Comparison of ENCODE assay signal across 6 cellular contexts in genomic region chr6:41942882-41943281, GRCh38. TPM values are rescaled to one million over a fixed set of nuclear protein-coding genes. Genes with fewer than 3 reads are reported as not detected.
DNase-seq lines count a peak whose midpoint lies in the region; FAIRE-seq and TF ChIP-seq lines count a peak whose summit lies in the region.
"Not testable (repeated sequence)": the region's sequence is repeated elsewhere in the genome, so short reads cannot be mapped to it uniquely, and the experiment has no call there.

No MANE protein-coding gene starts in this region.

- TF ChIP-seq CTCF in CD14-positive monocyte (IDR thresholded peaks at IDR 0.05); keratinocyte (optimal IDR thresholded peaks at IDR 0.05 in 1 of 3, IDR thresholded peaks at IDR 0.05 in 1 of 3, conservative IDR thresholded peaks at IDR 0.05 in 1 of 3; ENCODE audit: extremely low read depth in 1 of 3, insufficient read depth in 2 of 3, low read length in 3 of 3): not testable (repeated sequence)

- dilution Hi-C loops in keratinocyte (cut with MboI; ENCODE audit: extremely low pct_ligation_motif_present, low sequenced_read_pairs), result not testable (repeated sequence)

- H3K27me3 ChIP-seq in Karpas-422 (ENCODE audit: low read length); keratinocyte (ENCODE audit: control insufficient read depth, extremely low read depth, insufficient read depth, low read length): not testable (repeated sequence)

- H3K9me3 Mint-ChIP-seq in CD14-positive monocyte; activated CD4-positive, alpha-beta T cell treated with anti-CD3 and anti-CD28 coated beads, Interleukin-2, amount 10 ng/mL, durations not matched to agents 7 days and 5 days; activated naive CD8-positive, alpha-beta T cell treated with anti-CD3 and anti-CD28 coated beads for 36 hours; stimulated activated naive CD8-positive, alpha-beta T cell treated with anti-CD3 and anti-CD28 coated beads, Interleukin-15, Interleukin-2, amounts not matched to agents 100 ng/mL and 50 ng/mL, for 24 hours: not testable (repeated sequence)

- H3K4me2 ChIP-seq in Karpas-422 (ENCODE audit: low read depth, low read length, poor library complexity, severe bottlenecking), result peak overlapping the region; percentile 89
- peak overlapping the region; percentile 91 for H3K4me2 ChIP-seq in keratinocyte (ENCODE audit: control insufficient read depth, extremely low read depth, insufficient read depth, low read depth, low read length)

- H3K36me3 Mint-ChIP-seq in CD14-positive monocyte, result peaks cover 0 to 18% of the 10 kb centered on the region in 2 donors
- H3K36me3 Mint-ChIP-seq in activated CD4-positive, alpha-beta T cell treated with anti-CD3 and anti-CD28 coated beads, Interleukin-2, amount 10 ng/mL, durations not matched to agents 7 days and 5 days (ENCODE audit: low read depth), result peaks cover 40% of the 10 kb centered on the region
- H3K36me3 Mint-ChIP-seq in activated naive CD8-positive, alpha-beta T cell treated with anti-CD3 and anti-CD28 coated beads for 36 hours, result peaks cover 42% of the 10 kb centered on the region
- H3K36me3 Mint-ChIP-seq in stimulated activated naive CD8-positive, alpha-beta T cell treated with anti-CD3 and anti-CD28 coated beads, Interleukin-15, Interleukin-2, amounts not matched to agents 100 ng/mL and 50 ng/mL, for 24 hours (ENCODE audit: low read depth), result peaks cover 30% of the 10 kb centered on the region

- not testable (repeated sequence) for H3K9me3 ChIP-seq in Karpas-422 (ENCODE audit: low read length); keratinocyte (ENCODE audit: control insufficient read depth, low read depth, low read length)

- H4K20me1 ChIP-seq in Karpas-422 (ENCODE audit: insufficient read depth, low read depth, low read length), result 0 out of 2 replicates have a peak, but pooled peaks cover 11% of the 10 kb centered on the region
- not testable (repeated sequence) for H4K20me1 ChIP-seq in keratinocyte (ENCODE audit: control insufficient read depth, extremely low read depth, insufficient read depth, low read length)

- peaks cover 36% of the 10 kb centered on the region for H3K4me1 ChIP-seq in Karpas-422 (ENCODE audit: low read length)
- peaks cover 25% of the 10 kb centered on the region for H3K4me1 ChIP-seq in keratinocyte (ENCODE audit: control insufficient read depth, extremely low read depth, insufficient read depth, low read length)

- not testable (repeated sequence) for H3K9me2 ChIP-seq in Karpas-422 (replicated peaks; ENCODE audit: insufficient read depth, low read length)

- FAIRE-seq in keratinocyte (lab: Jason Lieb, UNC), result not testable (repeated sequence)

- not testable (repeated sequence) for H3K4me3 Mint-ChIP-seq in CD14-positive monocyte
- peak overlapping the region; percentile 81 for H3K4me3 Mint-ChIP-seq in activated CD4-positive, alpha-beta T cell treated with anti-CD3 and anti-CD28 coated beads, Interleukin-2, amount 10 ng/mL, durations not matched to agents 7 days and 5 days
- H3K4me3 Mint-ChIP-seq in activated naive CD8-positive, alpha-beta T cell treated with anti-CD3 and anti-CD28 coated beads for 36 hours, result peak overlapping the region; percentile 87
- H3K4me3 Mint-ChIP-seq in stimulated activated naive CD8-positive, alpha-beta T cell treated with anti-CD3 and anti-CD28 coated beads, Interleukin-15, Interleukin-2, amounts not matched to agents 100 ng/mL and 50 ng/mL, for 24 hours, result peak overlapping the region; percentile 87

- not testable (repeated sequence) for H3K4me3 ChIP-seq in Karpas-422 (ENCODE audit: low read length); keratinocyte (ENCODE audit: control insufficient read depth in 2 of 3, extremely low read depth in 1 of 3, insufficient read depth in 2 of 3, low read depth in 1 of 3, low read length in 3 of 3)

- not testable (repeated sequence) for H3K36me3 ChIP-seq in Karpas-422 (ENCODE audit: insufficient read depth, low read length); keratinocyte (ENCODE audit: control insufficient read depth in 2 of 2, extremely low read depth in 1 of 2, insufficient read depth in 2 of 2, low read length in 2 of 2)

- intact Hi-C loops in CD14-positive monocyte (cut with micrococcal nuclease), result not testable (repeated sequence)

- peaks cover 47% of the 10 kb centered on the region for H3K4me1 Mint-ChIP-seq in CD14-positive monocyte
- H3K4me1 Mint-ChIP-seq in activated CD4-positive, alpha-beta T cell treated with anti-CD3 and anti-CD28 coated beads, Interleukin-2, amount 10 ng/mL, durations not matched to agents 7 days and 5 days, result peaks cover 44% of the 10 kb centered on the region
- H3K4me1 Mint-ChIP-seq in activated naive CD8-positive, alpha-beta T cell treated with anti-CD3 and anti-CD28 coated beads for 36 hours, result peaks cover 47% of the 10 kb centered on the region
- H3K4me1 Mint-ChIP-seq in stimulated activated naive CD8-positive, alpha-beta T cell treated with anti-CD3 and anti-CD28 coated beads, Interleukin-15, Interleukin-2, amounts not matched to agents 100 ng/mL and 50 ng/mL, for 24 hours (ENCODE audit: low read depth), result peaks cover 78% of the 10 kb centered on the region

- not testable (repeated sequence) for H3K9ac ChIP-seq in Karpas-422 (ENCODE audit: low read length); keratinocyte (ENCODE audit: control insufficient read depth, extremely low read depth, insufficient read depth, low read length)

- POLR2A ChIA-PET in activated CD4-positive, alpha-beta T cell treated with anti-CD3 and anti-CD28 coated beads, Interleukin-2, amount 10 ng/mL, durations not matched to agents 7 days and 5 days (lab: Charles Lee), result not testable (repeated sequence)

- H3K27ac ChIP-seq in Karpas-422 (ENCODE audit: low read length); keratinocyte (ENCODE audit: control insufficient read depth, insufficient read depth, low read length): not testable (repeated sequence)

- H3K27ac Mint-ChIP-seq in CD14-positive monocyte, result peak overlapping the region in 6 of 7 donors; percentile 84 to 98 (median 95)
- H3K27ac Mint-ChIP-seq in activated CD4-positive, alpha-beta T cell treated with anti-CD3 and anti-CD28 coated beads, Interleukin-2, amount 10 ng/mL, durations not matched to agents 7 days and 5 days, result peak overlapping the region; percentile 87
- H3K27ac Mint-ChIP-seq in activated naive CD8-positive, alpha-beta T cell treated with anti-CD3 and anti-CD28 coated beads for 36 hours, result peak overlapping the region; percentile 93
- peak overlapping the region; percentile 95 for H3K27ac Mint-ChIP-seq in stimulated activated naive CD8-positive, alpha-beta T cell treated with anti-CD3 and anti-CD28 coated beads, Interleukin-15, Interleukin-2, amounts not matched to agents 100 ng/mL and 50 ng/mL, for 24 hours

- not testable (repeated sequence) for H3K9me1 ChIP-seq in keratinocyte (ENCODE audit: control insufficient read depth, extremely low read depth, insufficient read depth, low read length)

- peaks cover 34% of the 10 kb centered on the region for H3K79me2 ChIP-seq in Karpas-422 (ENCODE audit: low read length)
- peaks cover 29% of the 10 kb centered on the region for H3K79me2 ChIP-seq in keratinocyte (ENCODE audit: control insufficient read depth, insufficient read depth, low read length)

- H2AFZ ChIP-seq in Karpas-422 (ENCODE audit: low read length); keratinocyte (ENCODE audit: control insufficient read depth, low read length): not testable (repeated sequence)

- H3K27me3 Mint-ChIP-seq in CD14-positive monocyte (ENCODE audit: low read depth in 3 of 3); activated CD4-positive, alpha-beta T cell treated with anti-CD3 and anti-CD28 coated beads, Interleukin-2, amount 10 ng/mL, durations not matched to agents 7 days and 5 days; activated naive CD8-positive, alpha-beta T cell treated with anti-CD3 and anti-CD28 coated beads for 36 hours; stimulated activated naive CD8-positive, alpha-beta T cell treated with anti-CD3 and anti-CD28 coated beads, Interleukin-15, Interleukin-2, amounts not matched to agents 100 ng/mL and 50 ng/mL, for 24 hours: not testable (repeated sequence)

- not testable (repeated sequence) for DNase-seq in CD14-positive monocyte (ENCODE audit: low spot score); Karpas-422; activated CD4-positive, alpha-beta T cell treated with anti-CD3 and anti-CD28 coated beads, Interleukin-2, amount 10 ng/mL, durations not matched to agents 7 days and 5 days; activated naive CD8-positive, alpha-beta T cell treated with anti-CD3 and anti-CD28 coated beads for 36 hours; keratinocyte (ENCODE audit: low read depth, low spot score)

- CTCF ChIA-PET in activated CD4-positive, alpha-beta T cell treated with anti-CD3 and anti-CD28 coated beads, Interleukin-2, amount 10 ng/mL, durations not matched to agents 7 days and 5 days (lab: Charles Lee), result interaction anchor here (1.2 to 25.3 kb wide), 6 partner anchors 9 to 155 kb away, joined by 3 to 412 read pairs (median 4); partner anchors contain the start of genes BYSL, MED20, TAF8 and TOMM6

RNA-seq across cellular contexts. Expression of gene CCND3, which starts 1.3 kb away (rescaled TPM):
- polyA plus RNA-seq in CD14-positive monocyte, result 100 to 1,000 TPM; 259 to 273 TPM
- total RNA-seq in Karpas-422 (2014; rRNA removed; shearing (Covaris generic); ENCODE audit: low replicate concordance), result 63.5 and 74.8 TPM in 2 replicates
- total RNA-seq in activated CD4-positive, alpha-beta T cell treated with anti-CD3 and anti-CD28 coated beads, Interleukin-2, amount 10 ng/mL, durations not matched to agents 7 days and 5 days, result 100 to 1,000 TPM; 461 to 520 TPM
- total RNA-seq in activated naive CD8-positive, alpha-beta T cell treated with anti-CD3 and anti-CD28 coated beads for 36 hours, result 100 to 1,000 TPM; 396 to 403 TPM
- 37.3 to 58.9 TPM (median 37.4 TPM) in 3 replicates for polyA plus RNA-seq in keratinocyte
- 2.1 TPM for polyA plus RNA-seq in keratinocyte (2011; ENCODE audit: low read depth)
- 34.4 and 52.8 TPM in 2 replicates for polyA plus RNA-seq in keratinocyte (2011; cell fraction: cytosol; rRNA removed)
- 31.4 and 32.6 TPM in 2 replicates for polyA plus RNA-seq in keratinocyte (2011; cell fraction: nucleus; rRNA removed)
- polyA plus RNA-seq in keratinocyte (2012; ENCODE audit: low replicate concordance), result 20.7 and 62.5 TPM in 2 replicates
- 29.1 to 65.9 TPM (median 39.1 TPM) in 3 replicates for polyA minus RNA-seq in keratinocyte
- polyA minus RNA-seq in keratinocyte (2011; cell fraction: cytosol; rRNA and poly(A)+ RNA removed), result 76.7 TPM
- 16.4 and 18.1 TPM in 2 replicates for polyA minus RNA-seq in keratinocyte (2011; cell fraction: nucleus; rRNA and poly(A)+ RNA removed)

RNA-seq across cellular contexts. Expression of gene BYSL, which starts 21.6 kb away (rescaled TPM):
- polyA plus RNA-seq in CD14-positive monocyte (1 to 10 TPM; 2.7 to 3.9 TPM), keratinocyte (34.3 to 39.2 TPM (median 34.5 TPM) in 3 replicates)
- total RNA-seq in Karpas-422 (2014; rRNA removed; shearing (Covaris generic); ENCODE audit: low replicate concordance), result 17.9 and 32.8 TPM in 2 replicates
- total RNA-seq in activated CD4-positive, alpha-beta T cell treated with anti-CD3 and anti-CD28 coated beads, Interleukin-2, amount 10 ng/mL, durations not matched to agents 7 days and 5 days, result 10 to 100 TPM; 29.3 to 29.8 TPM
- total RNA-seq in activated naive CD8-positive, alpha-beta T cell treated with anti-CD3 and anti-CD28 coated beads for 36 hours, result 10 to 100 TPM; 75.7 to 79.1 TPM
- polyA plus RNA-seq in keratinocyte (2011; ENCODE audit: low read depth), result 38.2 TPM
- polyA plus RNA-seq in keratinocyte (2011; cell fraction: cytosol; rRNA removed), result 31.3 and 32.8 TPM in 2 replicates
- 36.9 and 43.6 TPM in 2 replicates for polyA plus RNA-seq in keratinocyte (2011; cell fraction: nucleus; rRNA removed)
- 27.9 and 36.3 TPM in 2 replicates for polyA plus RNA-seq in keratinocyte (2012; ENCODE audit: low replicate concordance)
- 29.8 to 54.3 TPM (median 30.2 TPM) in 3 replicates for polyA minus RNA-seq in keratinocyte
- polyA minus RNA-seq in keratinocyte (2011; cell fraction: cytosol; rRNA and poly(A)+ RNA removed), result 23.2 TPM
- polyA minus RNA-seq in keratinocyte (2011; cell fraction: nucleus; rRNA and poly(A)+ RNA removed), result 15.5 and 20.5 TPM in 2 replicates

RNA-seq across cellular contexts. Expression of gene MED20, which starts 21.9 kb away (rescaled TPM):
- polyA plus RNA-seq in CD14-positive monocyte (10 to 100 TPM; 13.6 to 16.2 TPM), keratinocyte (34.0 to 37.5 TPM (median 34.8 TPM) in 3 replicates)
- 24.1 and 31.5 TPM in 2 replicates for total RNA-seq in Karpas-422 (2014; rRNA removed; shearing (Covaris generic); ENCODE audit: low replicate concordance)
- total RNA-seq in activated CD4-positive, alpha-beta T cell treated with anti-CD3 and anti-CD28 coated beads, Interleukin-2, amount 10 ng/mL, durations not matched to agents 7 days and 5 days, result 10 to 100 TPM; 18.6 to 22.7 TPM
- total RNA-seq in activated naive CD8-positive, alpha-beta T cell treated with anti-CD3 and anti-CD28 coated beads for 36 hours, result 10 to 100 TPM; 19.8 to 22.3 TPM
- polyA plus RNA-seq in keratinocyte (2011; ENCODE audit: low read depth), result 6.9 TPM
- 29.3 and 45.5 TPM in 2 replicates for polyA plus RNA-seq in keratinocyte (2011; cell fraction: cytosol; rRNA removed)
- polyA plus RNA-seq in keratinocyte (2011; cell fraction: nucleus; rRNA removed), result 39.8 and 44.8 TPM in 2 replicates
- 17.0 and 28.1 TPM in 2 replicates for polyA plus RNA-seq in keratinocyte (2012; ENCODE audit: low replicate concordance)
- polyA minus RNA-seq in keratinocyte, result 42.2 to 43.7 TPM (median 42.3 TPM) in 3 replicates
- 26.7 TPM for polyA minus RNA-seq in keratinocyte (2011; cell fraction: cytosol; rRNA and poly(A)+ RNA removed)
- 17.5 and 31.7 TPM in 2 replicates for polyA minus RNA-seq in keratinocyte (2011; cell fraction: nucleus; rRNA and poly(A)+ RNA removed)

RNA-seq across cellular contexts. Expression of gene USP49, which starts 47.7 kb away (rescaled TPM):
- polyA plus RNA-seq in CD14-positive monocyte, result under 1 TPM; 0.08 to 0.37 TPM
- total RNA-seq in Karpas-422 (2014; rRNA removed; shearing (Covaris generic); ENCODE audit: low replicate concordance), result 6.5 and 10.7 TPM in 2 replicates
- 1 to 10 TPM; 6.3 to 7.0 TPM for total RNA-seq in activated CD4-positive, alpha-beta T cell treated with anti-CD3 and anti-CD28 coated beads, Interleukin-2, amount 10 ng/mL, durations not matched to agents 7 days and 5 days
- 1 to 10 TPM; 4.4 to 4.5 TPM for total RNA-seq in activated naive CD8-positive, alpha-beta T cell treated with anti-CD3 and anti-CD28 coated beads for 36 hours
- 1.0 to 3.2 TPM (median 2.3 TPM) in 3 replicates for polyA plus RNA-seq in keratinocyte
- 1.5 TPM for polyA plus RNA-seq in keratinocyte (2011; ENCODE audit: low read depth)
- polyA plus RNA-seq in keratinocyte (2011; cell fraction: cytosol; rRNA removed), result 0.45 and 0.64 TPM in 2 replicates
- 9.4 and 9.9 TPM in 2 replicates for polyA plus RNA-seq in keratinocyte (2011; cell fraction: nucleus; rRNA removed)
- polyA plus RNA-seq in keratinocyte (2012; ENCODE audit: low replicate concordance), result 0.84 and 2.1 TPM in 2 replicates
- polyA minus RNA-seq in keratinocyte, result 0.98 to 2.8 TPM (median 2.4 TPM) in 3 replicates
- polyA minus RNA-seq in keratinocyte (2011; cell fraction: cytosol; rRNA and poly(A)+ RNA removed), result 0.77 TPM
- polyA minus RNA-seq in keratinocyte (2011; cell fraction: nucleus; rRNA and poly(A)+ RNA removed), result 3.8 and 6.7 TPM in 2 replicates
